In genomic region chr3:42066516-42067181, GRCh38 we compare ENCODE assay signal across 8 cellular contexts.
A peak's percentile ranks its signal among the peaks of the same experiment; 100 is the strongest.
DNase-seq lines count a peak whose midpoint lies in the region; ATAC-seq and TF ChIP-seq lines count a peak whose summit lies in the region.

No MANE protein-coding gene starts in this region.

- H3K9me3 ChIP-seq in HUES48 (ENCODE audit: control insufficient read depth, insufficient read depth, low read length) (no peaks in the 10 kb centered on the region), muscle layer of duodenum (ENCODE audit: control insufficient read depth in 1 of 2, low read length in 2 of 2) (no peaks in the 10 kb centered on the region)

- H3K4me1 ChIP-seq in HUES48 (ENCODE audit: control insufficient read depth, insufficient read depth, low read length) = peaks cover 43% of the 10 kb centered on the region
- H3K4me1 ChIP-seq in muscle layer of duodenum (ENCODE audit: control insufficient read depth in 1 of 2, insufficient read depth in 2 of 2, low read length in 2 of 2) = peaks cover 30 to 62% of the 10 kb centered on the region in 2 donors

- ATAC-seq in GM18858 (IDR thresholded peaks at IDR 0.05; ENCODE audit: unreplicated experiment) (no peak), GM18873 (IDR thresholded peaks at IDR 0.05; ENCODE audit: low FRiP score, unreplicated experiment) (no peak), HG03442 (IDR thresholded peaks at IDR 0.05; ENCODE audit: unreplicated experiment) (no peak)

- no peak overlapping the region; the same call in 1 of the 2 replicates for H3K9ac ChIP-seq in HUES48 (ENCODE audit: low read depth, low read length)

- H3K27ac ChIP-seq in HUES48 (ENCODE audit: low read depth, low read length) = peak overlapping the region; percentile 72
- H3K27ac ChIP-seq in muscle layer of duodenum (ENCODE audit: low read length) = peak overlapping the region; percentile 94

- 0 out of 2 replicates have a peak overlapping the region, but pooled peaks have one; percentile 4 for H3K4me3 ChIP-seq in HUES48 (ENCODE audit: low read depth, low read length)
- H3K4me3 ChIP-seq in muscle layer of duodenum (ENCODE audit: low read depth in 1 of 2, low read length in 2 of 2) = peak overlapping the region in 1 of 2 donors; percentile 31

- H3K27me3 ChIP-seq in HUES48 (ENCODE audit: control insufficient read depth, insufficient read depth, low read length) (no peaks in the 10 kb centered on the region), muscle layer of duodenum (ENCODE audit: low read depth, low read length) (no peaks in the 10 kb centered on the region)

- peak; percentile 63 for DNase-seq in COLO668 (lab: John Stamatoyannopoulos, UW; ENCODE audit: unreplicated experiment)
- peak; percentile 57 for DNase-seq in dedifferentiated amniotic fluid mesenchymal stem cell (ENCODE audit: extremely low spot score)
- no peak for DNase-seq in GM20000 (ENCODE audit: low spot score)

- H3K36me3 ChIP-seq in HUES48 (ENCODE audit: control insufficient read depth, insufficient read depth, low read length) (no peaks in the 10 kb centered on the region), muscle layer of duodenum (ENCODE audit: control insufficient read depth in 1 of 2, insufficient read depth in 2 of 2, low read length in 2 of 2) (no peaks in the 10 kb centered on the region)

- no peak for TF ChIP-seq CTCF in GM20000 (IDR thresholded peaks at IDR 0.05; ENCODE audit: extremely low read depth, missing control alignments)
